In the genomic region with DNA sequence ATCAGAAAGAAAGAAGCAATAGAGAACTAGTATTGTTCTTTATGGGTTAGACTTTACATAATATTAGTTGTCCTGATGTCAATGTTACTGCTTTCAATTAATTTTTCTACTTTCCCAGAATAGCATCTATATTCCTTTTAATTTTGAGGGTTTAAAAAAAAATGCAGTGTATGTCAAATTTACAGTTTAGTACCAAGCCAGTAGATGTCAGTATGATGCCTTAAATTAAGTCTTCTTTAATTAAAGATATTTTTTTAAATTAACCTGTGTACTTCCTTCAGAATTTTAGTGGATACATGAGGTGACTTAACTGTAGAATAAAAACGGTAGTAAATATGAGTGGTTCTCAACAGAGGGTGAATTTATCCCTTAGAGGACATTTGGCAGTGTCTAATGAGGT, we compare ENCODE assay signal across 14 cellular contexts. TPM values are rescaled to one million over a fixed set of nuclear protein-coding genes. Genes with fewer than 3 reads are reported as not detected.
DNase-seq lines count a peak whose midpoint lies in the region; ATAC-seq and TF ChIP-seq lines count a peak whose summit lies in the region.
"Had no signal": no experiment of that assay in that cellular context is flagged by ENCODE, and none has a peak within 500 bp of the region (broad histone marks: within the 10 kb centered on the region; RNA-seq: fewer than 3 reads in every experiment).

No MANE protein-coding gene starts in this region.

- in situ Hi-C loops in astrocyte of the spinal cord (cut with HindIII; ENCODE audit: low sequenced_read_pairs), result no loop called here

- H3K9me3 ChIP-seq in DOHH2 (ENCODE audit: control insufficient read depth, insufficient read depth, low read length) (no peaks in the 10 kb centered on the region), body of pancreas (no peaks in the 10 kb centered on the region), ovary (no peaks in the 10 kb centered on the region), gastroesophageal sphincter (no peaks in the 10 kb centered on the region)
- H3K9me3 ChIP-seq: esophagus squamous epithelium had no signal

- H3K79me2 ChIP-seq in DOHH2 (ENCODE audit: control insufficient read depth, low read length) (no peaks in the 10 kb centered on the region), mesendoderm (ENCODE audit: control insufficient read depth, insufficient read depth, low read length) (no peaks in the 10 kb centered on the region)

- H4K8ac ChIP-seq in mesendoderm (ENCODE audit: low read depth, low read length), result no peak overlapping the region

- no peak for TF ChIP-seq EP300 in ovary (IDR thresholded peaks at IDR 0.05)
- TF ChIP-seq EP300 in gastroesophageal sphincter (IDR thresholded peaks at IDR 0.05), result no peak

- no peak overlapping the region for H2BK120ac ChIP-seq in mesendoderm (ENCODE audit: low read depth, low read length)

- H3K4me1 ChIP-seq in DOHH2 (ENCODE audit: control insufficient read depth, low read length) (no peaks in the 10 kb centered on the region), mesendoderm (ENCODE audit: control insufficient read depth, low read depth, low read length) (no peaks in the 10 kb centered on the region), body of pancreas (no peaks in the 10 kb centered on the region), ovary (ENCODE audit: insufficient read depth) (no peaks in the 10 kb centered on the region), gastroesophageal sphincter (no peaks in the 10 kb centered on the region)

- H4K5ac ChIP-seq in mesendoderm (ENCODE audit: low read length), result no peak overlapping the region

- H3K23ac ChIP-seq in mesendoderm (ENCODE audit: low read length), result no peak overlapping the region

- no peak overlapping the region for H2BK5ac ChIP-seq in mesendoderm (ENCODE audit: low read length)

- H3K27ac ChIP-seq in DOHH2 (ENCODE audit: low read depth, low read length), result no peak overlapping the region
- no peak overlapping the region for H3K27ac ChIP-seq in mesendoderm (ENCODE audit: low read depth, low read length)
- H3K27ac ChIP-seq in body of pancreas, result no peak overlapping the region
- no peak overlapping the region for H3K27ac ChIP-seq in ovary
- no peak overlapping the region for H3K27ac ChIP-seq in gastroesophageal sphincter
- H3K27ac ChIP-seq: esophagus squamous epithelium had no signal

- peaks cover 73% of the 10 kb centered on the region for H3K36me3 ChIP-seq in DOHH2 (ENCODE audit: control insufficient read depth, low read length)
- peaks cover 6% of the 10 kb centered on the region for H3K36me3 ChIP-seq in mesendoderm (ENCODE audit: control insufficient read depth, insufficient read depth, low read length)
- H3K36me3 ChIP-seq in body of pancreas (replicated peaks in 1 of 2; ENCODE audit: insufficient read depth in 1 of 2, low read depth in 2 of 2), result peaks cover 10 to 33% of the 10 kb centered on the region in 2 donors
- no peaks in the 10 kb centered on the region for H3K36me3 ChIP-seq in ovary
- H3K36me3 ChIP-seq in gastroesophageal sphincter, result peaks cover 10 to 99% of the 10 kb centered on the region in 2 donors

- TF ChIP-seq POLR2A in body of pancreas (IDR thresholded peaks at IDR 0.05), result no peak
- no peak for TF ChIP-seq POLR2A in ovary (IDR thresholded peaks at IDR 0.05)
- no peak for TF ChIP-seq POLR2A in gastroesophageal sphincter (IDR thresholded peaks at IDR 0.05)

- no peaks in the 10 kb centered on the region for H3K79me1 ChIP-seq in mesendoderm (ENCODE audit: low read length)

- no peak overlapping the region for H3K18ac ChIP-seq in mesendoderm (ENCODE audit: low read length)

- no peaks in the 10 kb centered on the region for H3K27me3 ChIP-seq in DOHH2 (ENCODE audit: control insufficient read depth, low read length)
- H3K27me3 ChIP-seq in mesendoderm (ENCODE audit: insufficient read depth, low read length, poor library complexity), result no peaks in the 10 kb centered on the region
- no peaks in the 10 kb centered on the region for H3K27me3 ChIP-seq in body of pancreas
- H3K27me3 ChIP-seq in ovary, result no peaks in the 10 kb centered on the region
- no peaks in the 10 kb centered on the region for H3K27me3 ChIP-seq in gastroesophageal sphincter
- H3K27me3 ChIP-seq: esophagus squamous epithelium had no signal

- no peak overlapping the region for H3K9ac ChIP-seq in mesendoderm (ENCODE audit: low read length)

- H3K4ac ChIP-seq in mesendoderm (ENCODE audit: low read depth, low read length), result no peak overlapping the region

- DNase-seq in astrocyte of the spinal cord (ENCODE audit: low read depth, low spot score) (peak; percentile 22), mesendoderm (peak; percentile 10), body of pancreas (no peak), ovary (no peak)
- DNase-seq: activated T-cell treated with anti-CD3 and anti-CD28 coated beads, Interleukin-2, amount 50 U/mL, for 1 hour; aorta; DMS79; esophagus squamous epithelium; RPMI8226; stimulated activated naive CD4-positive, alpha-beta T cell treated with Interleukin-2 at 50 U/mL for 16 hours had no signal

- no peak overlapping the region for H2AK5ac ChIP-seq in mesendoderm (ENCODE audit: low read length)

- WGBS in mesendoderm (ENCODE audit: extremely low coverage, insufficient coverage, low lambda C conversion rate), result 100% methylated on average over 1 of the region's 1 CpG
- WGBS in body of pancreas, 2 donors, result 29 to 58% methylated on average over 1 of the region's 1 CpG
- WGBS in ovary, 3 donors, result 36 to 61% (median 50%) methylated on average over 1 of the region's 1 CpG
- WGBS in gastroesophageal sphincter (ENCODE audit: low coverage in 1 of 2), 2 donors, result 40 to 78% methylated on average over 1 of the region's 1 CpG

- TF ChIP-seq CTCF in DOHH2 (IDR thresholded peaks at IDR 0.05; ENCODE audit: low read depth, low read length, poor library complexity, severe bottlenecking) (peak; percentile 26), LNCAP (IDR thresholded peaks at IDR 0.05) (peak; percentile 31; the same call in 1 of the 2 replicates), astrocyte of the spinal cord (IDR thresholded peaks at IDR 0.05; ENCODE audit: low read depth, low read length) (no peak), body of pancreas (IDR thresholded peaks at IDR 0.05) (no peak), ovary (IDR thresholded peaks at IDR 0.05) (no peak), gastroesophageal sphincter (IDR thresholded peaks at IDR 0.05) (peak in 2 of 4 experiments; percentile 11 to 18)

- no peak overlapping the region for H3K56ac ChIP-seq in mesendoderm (ENCODE audit: low read length)

- H3K4me2 ChIP-seq in DOHH2 (ENCODE audit: low read length) (no peak overlapping the region), mesendoderm (ENCODE audit: low read length) (no peak overlapping the region)

- intact Hi-C loops in body of pancreas (cut with DNase I), result no loop called here
- intact Hi-C loops in ovary (cut with DNase I), result no loop called here

- H3K9me2 ChIP-seq in DOHH2 (replicated peaks; ENCODE audit: control insufficient read depth, low read length), result no peaks in the 10 kb centered on the region

- no peaks in the 10 kb centered on the region for H4K20me1 ChIP-seq in DOHH2 (ENCODE audit: control insufficient read depth, insufficient read depth, low read depth, low read length)

- no peak overlapping the region for H3K4me3 ChIP-seq in DOHH2 (ENCODE audit: low read length)
- no peak overlapping the region for H3K4me3 ChIP-seq in astrocyte of the spinal cord (ENCODE audit: low read depth, low read length)
- H3K4me3 ChIP-seq in mesendoderm (ENCODE audit: low read length), result no peak overlapping the region
- H3K4me3 ChIP-seq in body of pancreas, result no peak overlapping the region
- no peak overlapping the region for H3K4me3 ChIP-seq in ovary
- H3K4me3 ChIP-seq in gastroesophageal sphincter, result no peak overlapping the region
- H3K4me3 ChIP-seq: esophagus squamous epithelium had no signal

- no peak overlapping the region for H2BK15ac ChIP-seq in mesendoderm (replicated peaks; ENCODE audit: low read depth)

- no peaks in the 10 kb centered on the region for H3F3A ChIP-seq in DOHH2 (ENCODE audit: control insufficient read depth, insufficient read depth)

- no peak for ATAC-seq in body of pancreas
- no peak for ATAC-seq in GM18870 (IDR thresholded peaks at IDR 0.05; ENCODE audit: unreplicated experiment)
- ATAC-seq in gastroesophageal sphincter, result no peak

RNA-seq across cellular contexts. Expression of a gene that starts 35.2 kb away (rescaled TPM):
- polyA plus RNA-seq in mesendoderm (2013, experiment 1 of 2), result 0.84 TPM
- polyA plus RNA-seq in mesendoderm (2013, experiment 2 of 2), result 0.97 TPM
- total RNA-seq in body of pancreas, result 1 to 10 TPM; 2.1 to 4.0 TPM
- total RNA-seq in ovary, result 10 to 100 TPM in 1 of 7 donors, 1 to 10 TPM in 4, under 1 TPM in 2; 0.71 to 11.5 (median 1.3) TPM
- 1 to 10 TPM in 1 of 2 donors, under 1 TPM in 1; 0.99 to 1.9 TPM for polyA plus RNA-seq in ovary
- total RNA-seq in gastroesophageal sphincter, result 10 to 100 TPM; 11.4 to 38.0 (median 15.4) TPM
- polyA plus RNA-seq: aorta had no signal

Comparison
In these comparisons a context has a peak if more than half of its experiments do, and no peak if none do; other contexts are left out.
1. CTCF ChIP-seq: peak in DOHH2 (single experiment) and LNCAP (single experiment); none in astrocyte of the spinal cord (single experiment), body of pancreas (0 of 7) and ovary (0 of 3).
2. DNase-seq: peak in astrocyte of the spinal cord (single experiment) and mesendoderm (single experiment); none in body of pancreas (0 of 4) and ovary (0 of 5).